13 cellular contexts compared by ENCODE assay signal in the genomic region with DNA sequence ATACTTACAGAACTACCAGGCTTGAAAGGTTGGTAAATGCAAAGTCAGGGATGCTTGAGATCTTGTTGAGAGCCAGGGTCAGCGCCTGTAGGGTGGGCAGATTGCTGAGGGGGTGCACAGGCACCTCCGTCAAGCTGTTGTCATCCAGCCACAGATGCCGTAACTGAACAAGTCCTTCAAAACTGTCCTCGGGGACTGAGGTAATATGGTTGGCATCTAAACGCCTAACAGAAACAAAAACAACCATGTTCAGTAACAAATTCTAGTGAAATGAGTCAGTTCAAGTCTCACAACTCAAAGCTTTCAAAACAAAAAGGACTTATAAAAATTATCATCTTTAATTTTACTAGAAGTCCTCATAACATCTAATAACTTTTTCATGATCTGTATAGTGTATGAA. TPM values are rescaled to one million over a fixed set of nuclear protein-coding genes. Genes with fewer than 3 reads are reported as not detected.
A peak's percentile ranks its signal among the peaks of the same experiment; 100 is the strongest.
DNase-seq lines count a peak whose midpoint lies in the region; ATAC-seq, FAIRE-seq and TF ChIP-seq lines count a peak whose summit lies in the region.
"Had no signal": no experiment of that assay in that cellular context is flagged by ENCODE, and none has a peak within 500 bp of the region (broad histone marks: within the 10 kb centered on the region; RNA-seq: fewer than 3 reads in every experiment).

No MANE protein-coding gene starts in this region.

- peak; percentile 58 for DNase-seq in HT1080 (ENCODE audit: low read depth)
- peak; percentile 18 for DNase-seq in bronchial epithelial cell (ENCODE audit: low read depth)
- no peak for DNase-seq in keratinocyte (ENCODE audit: low read depth, low spot score)
- DNase-seq in DMS79 treated with DMSO at 0.1 percent for 48 hours (lab: John Stamatoyannopoulos, UW), result no peak
- DNase-seq in NCI-H82 (lab: John Stamatoyannopoulos, UW), result no peak
- no peak for DNase-seq in HepG2 (ENCODE audit: low spot score)
- DNase-seq: activated CD8-positive, alpha-beta T cell treated with anti-CD3 and anti-CD28 coated beads for 36 hours; NCI-H774 had no signal

- CTCF ChIA-PET in HepG2 (lab: Yijun Ruan, JAX; ENCODE audit: low intra/inter-chr PET ratio, low total read pairs), result no interaction called here

- peaks cover 62% of the 10 kb centered on the region for H3K4me1 ChIP-seq in ACC112 (ENCODE audit: control insufficient read depth, insufficient read depth, low read length, unreplicated experiment)
- peaks cover 2% of the 10 kb centered on the region for H3K4me1 ChIP-seq in keratinocyte (ENCODE audit: control insufficient read depth, extremely low read depth, insufficient read depth, low read length)
- peaks cover 41% of the 10 kb centered on the region for H3K4me1 ChIP-seq in HepG2 (ENCODE audit: insufficient read depth, low read length)

- H4K20me1 ChIP-seq in keratinocyte (ENCODE audit: control insufficient read depth, extremely low read depth, insufficient read depth, low read length) (no peaks in the 10 kb centered on the region), HepG2 (ENCODE audit: insufficient read depth, low read length) (no peaks in the 10 kb centered on the region)
- H4K20me1 ChIP-seq: BLaER1 treated with 17β-estradiol and CSF1 and Interleukin-3, amounts not matched to agents 10 nM and 100 nM had no signal

- in situ Hi-C loops in HepG2 (cut with HindIII; ENCODE audit: extremely low pct_ligation_motif_present, low pct_unique_long_range_greater_than_20kb), result no loop called here

- no peak for TF ChIP-seq POLR2A in HepG2 (IDR thresholded peaks at IDR 0.05; ENCODE audit: insufficient read depth in 1 of 2, low read depth in 2 of 2, low read length in 2 of 2)

- H3K36me3 ChIP-seq in ACC112 (ENCODE audit: insufficient read depth, low read length), result no peaks in the 10 kb centered on the region
- H3K36me3 ChIP-seq in bronchial epithelial cell (ENCODE audit: control insufficient read depth, insufficient read depth, low read length), result peaks cover 1% of the 10 kb centered on the region
- peaks cover 5 to 9% of the 10 kb centered on the region in 2 experiments for H3K36me3 ChIP-seq in keratinocyte (ENCODE audit: control insufficient read depth in 2 of 2, extremely low read depth in 1 of 2, insufficient read depth in 2 of 2, low read length in 2 of 2)
- peaks cover 8 to 61% of the 10 kb centered on the region in 2 experiments for H3K36me3 ChIP-seq in HepG2 (replicated peaks in 1 of 2; ENCODE audit: control insufficient read depth in 1 of 2, insufficient read depth in 2 of 2, low read length in 2 of 2)

- peaks cover 3% of the 10 kb centered on the region for H3K79me2 ChIP-seq in ACC112 (ENCODE audit: control insufficient read depth, insufficient read depth, low read length, unreplicated experiment)
- peaks cover 6% of the 10 kb centered on the region for H3K79me2 ChIP-seq in keratinocyte (ENCODE audit: control insufficient read depth, insufficient read depth, low read length)
- H3K79me2 ChIP-seq in HepG2 (ENCODE audit: insufficient read depth, low read length), result peaks cover 6% of the 10 kb centered on the region

- no peak overlapping the region for H3K9ac ChIP-seq in keratinocyte (ENCODE audit: control insufficient read depth, extremely low read depth, insufficient read depth, low read length)
- H3K9ac ChIP-seq in HepG2 (ENCODE audit: insufficient read depth, low read depth, low read length), result no peak overlapping the region
- H3K9ac ChIP-seq: BLaER1 treated with 17β-estradiol and CSF1 and Interleukin-3, amounts not matched to agents 10 nM and 100 nM had no signal

- H3K4me2 ChIP-seq in keratinocyte (ENCODE audit: control insufficient read depth, extremely low read depth, insufficient read depth, low read depth, low read length) (no peak overlapping the region), HepG2 (ENCODE audit: low read depth, low read length) (no peak overlapping the region)

- dilution Hi-C loops in keratinocyte (cut with MboI; ENCODE audit: extremely low pct_ligation_motif_present, low sequenced_read_pairs), result no loop called here

- intact Hi-C loops in HepG2 (cut with micrococcal nuclease; ENCODE audit: unreplicated experiment), result no loop called here

- BruUV-seq in HepG2 (replicated peaks; lab: Mats Ljungman, UMichigan), result no TSS peak

- FAIRE-seq in bronchial epithelial cell (lab: Jason Lieb, UNC) (no peak), keratinocyte (lab: Jason Lieb, UNC) (peak; percentile 53), HepG2 (lab: Jason Lieb, UNC) (no peak)
- FAIRE-seq: GM12878 had no signal

- no peaks in the 10 kb centered on the region for H3K27me3 ChIP-seq in ACC112 (ENCODE audit: insufficient read depth, low read length)
- H3K27me3 ChIP-seq in bronchial epithelial cell (ENCODE audit: control insufficient read depth, insufficient read depth, low read length), result no peaks in the 10 kb centered on the region
- no peaks in the 10 kb centered on the region for H3K27me3 ChIP-seq in keratinocyte (ENCODE audit: control insufficient read depth, extremely low read depth, insufficient read depth, low read length)
- H3K27me3 ChIP-seq in HepG2 (ENCODE audit: control insufficient read depth in 1 of 2, insufficient read depth in 2 of 2, low read length in 2 of 2), result no peaks in the 10 kb centered on the region
- H3K27me3 ChIP-seq: BLaER1 treated with 17β-estradiol and CSF1 and Interleukin-3, amounts not matched to agents 10 nM and 100 nM had no signal

- no peaks in the 10 kb centered on the region for H3K9me1 ChIP-seq in keratinocyte (ENCODE audit: control insufficient read depth, extremely low read depth, insufficient read depth, low read length)

- no peak for TF ChIP-seq CTCF in bronchial epithelial cell (IDR thresholded peaks at IDR 0.05; ENCODE audit: insufficient read depth, low read length, severe bottlenecking)
- TF ChIP-seq CTCF in keratinocyte (optimal IDR thresholded peaks at IDR 0.05 in 1 of 3, IDR thresholded peaks at IDR 0.05 in 1 of 3, conservative IDR thresholded peaks at IDR 0.05 in 1 of 3; ENCODE audit: extremely low read depth in 1 of 3, insufficient read depth in 2 of 3, low read length in 3 of 3), result no peak
- TF ChIP-seq CTCF in HepG2 (CRISPR knock-in tag; IDR thresholded peaks at IDR 0.05), result no peak

- no peak for TF ChIP-seq EP300 in HepG2 (IDR thresholded peaks at IDR 0.05; ENCODE audit: low read depth in 2 of 2, low read length in 2 of 2)
- TF ChIP-seq EP300 in HepG2 (CRISPR knock-in tag; IDR thresholded peaks at IDR 0.05; ENCODE audit: borderline replicate concordance), result no peak

- H2AFZ ChIP-seq in ACC112 (ENCODE audit: low read length, unreplicated experiment) (peak overlapping the region; percentile 42), keratinocyte (ENCODE audit: control insufficient read depth, low read length) (no peak overlapping the region), HepG2 (ENCODE audit: low read length) (no peak overlapping the region)

- H3K9me3 ChIP-seq in keratinocyte (ENCODE audit: control insufficient read depth, low read depth, low read length) (no peaks in the 10 kb centered on the region), HepG2 (ENCODE audit: low read length) (no peaks in the 10 kb centered on the region)
- H3K9me3 ChIP-seq: BLaER1 treated with 17β-estradiol and CSF1 and Interleukin-3, amounts not matched to agents 10 nM and 100 nM had no signal

- POLR2A ChIA-PET in HepG2 (lab: Yijun Ruan, JAX), result no interaction called here

- H3K4me3 ChIP-seq in ACC112 (ENCODE audit: low read depth, low read length) (peak overlapping the region; percentile 68), bronchial epithelial cell (ENCODE audit: low read depth, low read length) (no peak overlapping the region), keratinocyte (ENCODE audit: control insufficient read depth in 2 of 3, extremely low read depth in 1 of 3, insufficient read depth in 2 of 3, low read depth in 1 of 3, low read length in 3 of 3) (no peak overlapping the region), HepG2 (replicated peaks in 1 of 3; ENCODE audit: insufficient read depth in 1 of 3, low read depth in 2 of 3, low read length in 3 of 3) (no peak overlapping the region)
- H3K4me3 ChIP-seq: BLaER1 treated with 17β-estradiol and CSF1 and Interleukin-3, amounts not matched to agents 10 nM and 100 nM; GM12878 had no signal

- H3K27ac ChIP-seq in ACC112 (ENCODE audit: low read depth, low read length) (peak overlapping the region; percentile 68), keratinocyte (ENCODE audit: control insufficient read depth, insufficient read depth, low read length) (peak overlapping the region; percentile 23), HepG2 (ENCODE audit: extremely low read length, insufficient read depth, low read length) (no peak overlapping the region)
- H3K27ac ChIP-seq: BLaER1 treated with 17β-estradiol and CSF1 and Interleukin-3, amounts not matched to agents 10 nM and 100 nM had no signal

- no peak for ATAC-seq in HepG2
- ATAC-seq in GM18858 (IDR thresholded peaks at IDR 0.05; ENCODE audit: unreplicated experiment), result no peak
- ATAC-seq: activated CD8-positive, alpha-beta T cell treated with anti-CD3 and anti-CD28 coated beads for 36 hours; GM12878; stimulated activated memory B cell treated with anti-CD40 and anti-IgM and Interleukin-4, amounts not matched to agents 10 μg/mL and 1 μg/mL and 100 μg/mL, for 72 hours had no signal

- 96% methylated on average over 5 of the region's 5 CpGs for WGBS in HepG2 (ENCODE audit: low lambda C conversion rate)

- no peak for TF ChIP-seq RAD21 in HepG2 (CRISPR knock-in tag; IDR thresholded peaks at IDR 0.05)

RNA-seq across cellular contexts. Expression of gene CCDC34, which starts 22.2 kb away (rescaled TPM):
- total RNA-seq in HT1080 (2014; rRNA removed; shearing (Covaris generic)), result 10.5 and 11.4 TPM in 2 replicates
- 16.7 and 17.4 TPM in 2 replicates for polyA plus RNA-seq in HT1080 (2015; cell fraction: cytosol; rRNA removed)
- 6.7 and 9.3 TPM in 2 replicates for polyA plus RNA-seq in HT1080 (2015; cell fraction: nucleus; rRNA removed)
- total RNA-seq in bronchial epithelial cell (1.3 and 2.0 TPM in 2 replicates), HepG2 (2016; rRNA removed; fragmentation: Illumina TruSeq; extraction: Trizol) (34.3 and 37.9 TPM in 2 replicates)
- polyA plus RNA-seq in keratinocyte (1.6 to 4.2 TPM (median 3.1 TPM) in 3 replicates), HepG2 (2011; rRNA removed) (3.2 and 7.6 TPM in 2 replicates)
- polyA plus RNA-seq in keratinocyte (2011; ENCODE audit: low read depth), result 3.5 TPM
- 1.8 and 2.1 TPM in 2 replicates for polyA plus RNA-seq in keratinocyte (2011; cell fraction: cytosol; rRNA removed)
- polyA plus RNA-seq in keratinocyte (2011; cell fraction: nucleus; rRNA removed), result 1.8 and 2.0 TPM in 2 replicates
- 2.7 and 5.8 TPM in 2 replicates for polyA plus RNA-seq in keratinocyte (2012; ENCODE audit: low replicate concordance)
- 0.59 to 2.1 TPM (median 0.66 TPM) in 3 replicates for polyA minus RNA-seq in keratinocyte
- polyA minus RNA-seq in keratinocyte (2011; cell fraction: cytosol; rRNA and poly(A)+ RNA removed), result 1.2 TPM
- polyA minus RNA-seq in keratinocyte (2011; cell fraction: nucleus; rRNA and poly(A)+ RNA removed), result 3.0 and 7.3 TPM in 2 replicates
- total RNA-seq in HepG2 (2016; cell fraction: cytosol; rRNA removed; fragmentation: Illumina TruSeq; extraction: Trizol; ENCODE audit: low read depth), result 10.7 and 11.6 TPM in 2 replicates
- 35.1 and 40.9 TPM in 2 replicates for total RNA-seq in HepG2 (2016; cell fraction: insoluble cytoplasmic fraction; rRNA removed; fragmentation: Illumina TruSeq; extraction: Trizol)
- total RNA-seq in HepG2 (2016; cell fraction: membrane; rRNA removed; fragmentation: Illumina TruSeq; extraction: Trizol), result 18.2 and 19.0 TPM in 2 replicates
- 16.1 and 19.6 TPM in 2 replicates for total RNA-seq in HepG2 (2016; cell fraction: nucleus; rRNA removed; fragmentation: Illumina TruSeq; extraction: Trizol)
- polyA plus RNA-seq in HepG2 (2011; cell fraction: cytosol; rRNA removed), result 3.7 and 5.9 TPM in 2 replicates
- polyA plus RNA-seq in HepG2 (2011; cell fraction: nucleus; rRNA removed), result 2.3 and 2.6 TPM in 2 replicates
- polyA plus RNA-seq in HepG2 (2012), result 7.7 and 20.2 TPM in 2 replicates
- 7.5 and 10.1 TPM in 2 replicates for polyA plus RNA-seq in HepG2 (2016; cell fraction: cytosol; fragmentation: Illumina TruSeq; extraction: Trizol; ENCODE audit: low read depth)
- 54.7 and 54.9 TPM in 2 replicates for polyA plus RNA-seq in HepG2 (2016; cell fraction: insoluble cytoplasmic fraction; fragmentation: Illumina TruSeq; extraction: Trizol; ENCODE audit: low read depth)
- 14.2 and 15.6 TPM in 2 replicates for polyA plus RNA-seq in HepG2 (2016; cell fraction: membrane; fragmentation: Illumina TruSeq; extraction: Trizol; ENCODE audit: low read depth)
- 22.5 and 25.2 TPM in 2 replicates for polyA plus RNA-seq in HepG2 (2016; cell fraction: nucleus; fragmentation: Illumina TruSeq; extraction: Trizol; ENCODE audit: insufficient read depth, low read depth)
- polyA minus RNA-seq in HepG2 (2011; rRNA and poly(A)+ RNA removed; ENCODE audit: low replicate concordance), result 6.1 and 10.4 TPM in 2 replicates
- polyA minus RNA-seq in HepG2 (2011; cell fraction: cytosol; rRNA and poly(A)+ RNA removed), result 3.0 and 3.5 TPM in 2 replicates
- 15.7 and 17.0 TPM in 2 replicates for polyA minus RNA-seq in HepG2 (2011; cell fraction: nucleus; rRNA and poly(A)+ RNA removed)

Comparison
In these comparisons a context has a peak if more than half of its experiments do, and no peak if none do; other contexts are left out.
1. DNase-seq: peak in HT1080 (single experiment) and bronchial epithelial cell (single experiment); none in keratinocyte (single experiment), DMS79 treated with DMSO at 0.1 percent for 48 hours (single experiment), NCI-H82 (single experiment) and HepG2 (single experiment).